Comparison of ENCODE assay signal across 8 cellular contexts in genomic region chr6:130019796-130020105, GRCh38. TPM values are rescaled to one million over a fixed set of nuclear protein-coding genes. Genes with fewer than 3 reads are reported as not detected.
DNase-seq lines count a peak whose midpoint lies in the region; ATAC-seq and TF ChIP-seq lines count a peak whose summit lies in the region.

No MANE protein-coding gene starts in this region.

- no peak overlapping the region for H3K14ac ChIP-seq in IMR-90 (replicated peaks; ENCODE audit: low read depth, low read length)

- peak overlapping the region; percentile 95 for H3K4me3 ChIP-seq in BLaER1
- peak overlapping the region; percentile 86 for H3K4me3 ChIP-seq in IMR-90 (ENCODE audit: insufficient read depth, low read depth, low read length)
- H3K4me3 ChIP-seq in naive thymus-derived CD4-positive, alpha-beta T cell (ENCODE audit: low read length), result peak overlapping the region; percentile 75

- no peak overlapping the region for H2BK20ac ChIP-seq in IMR-90 (ENCODE audit: low read depth, low read length)

- H3K4me2 ChIP-seq in BLaER1 (peak overlapping the region; percentile 66), IMR-90 (ENCODE audit: low read depth, low read length) (peak overlapping the region; percentile 85; the same call in 1 of the 2 replicates)

- POLR2A ChIA-PET in IMR-90 (lab: Charles Lee; ENCODE audit: unreplicated experiment), result no interaction called here
- POLR2A ChIA-PET in naive thymus-derived CD4-positive, alpha-beta T cell (lab: Charles Lee), result interaction anchor here (0.7 kb wide), 1 partner anchor 347 kb away, joined by 3 read pairs; no protein-coding TSS in a partner anchor

- H3K9ac ChIP-seq in BLaER1 (peak overlapping the region; percentile 89), IMR-90 (ENCODE audit: low read depth, low read length) (peak overlapping the region; percentile 62)

- DNase-seq in IMR-90, result no peak
- DNase-seq in naive thymus-derived CD4-positive, alpha-beta T cell, result peak in 3 of 9 donors; percentile 7 to 25 (median 16)
- no peak for DNase-seq in NCI-H1092 (lab: John Stamatoyannopoulos, UW)
- no peak for DNase-seq in mesenteric fat pad (ENCODE audit: low spot score)
- no peak for DNase-seq in ecto neural progenitor cell (ENCODE audit: low spot score)

- no peaks in the 10 kb centered on the region for H3K9me3 ChIP-seq in BLaER1
- no peaks in the 10 kb centered on the region for H3K9me3 ChIP-seq in IMR-90 (ENCODE audit: control insufficient read depth, insufficient read depth, low read length)
- no peaks in the 10 kb centered on the region for H3K9me3 ChIP-seq in naive thymus-derived CD4-positive, alpha-beta T cell (ENCODE audit: control insufficient read depth in 2 of 3, low read length in 3 of 3)

- no peak overlapping the region for H3K23ac ChIP-seq in IMR-90 (ENCODE audit: low read depth, low read length)

- TF ChIP-seq POLR2A in IMR-90 (IDR thresholded peaks at IDR 0.05; ENCODE audit: low read depth, low read length), result no peak

- H3K4ac ChIP-seq in IMR-90 (ENCODE audit: low read depth, low read length), result no peak overlapping the region

- no peak overlapping the region for H2BK15ac ChIP-seq in IMR-90 (ENCODE audit: low read depth, low read length)

- no peak for TF ChIP-seq CTCF in IMR-90 (conservative IDR thresholded peaks at IDR 0.05; ENCODE audit: low read depth, low read length)

- no peak overlapping the region for H4K8ac ChIP-seq in IMR-90 (ENCODE audit: low read depth in 2 of 2, low read length in 2 of 2)

- no peak overlapping the region for H3K18ac ChIP-seq in IMR-90 (ENCODE audit: low read depth, low read length)

- no peak overlapping the region for H4K91ac ChIP-seq in IMR-90 (ENCODE audit: insufficient read depth, low read depth, low read length)

- H2AK5ac ChIP-seq in IMR-90 (ENCODE audit: low read depth, low read length), result no peak overlapping the region

- H2BK5ac ChIP-seq in IMR-90 (ENCODE audit: low read depth, low read length, poor library complexity, severe bottlenecking), result peak overlapping the region; percentile 21

- TF ChIP-seq RAD21 in IMR-90 (IDR thresholded peaks at IDR 0.05; ENCODE audit: low read length), result no peak

- peak; percentile 2; the same call in 1 of the 2 replicates for ATAC-seq in IMR-90 (ENCODE audit: low read depth)
- no peak for ATAC-seq in naive thymus-derived CD4-positive, alpha-beta T cell
- no peak for ATAC-seq in HG02623 (IDR thresholded peaks at IDR 0.05; ENCODE audit: unreplicated experiment)

- no CpG with 5 or more reads among the region's 59 CpGs for WGBS in IMR-90 (ENCODE audit: extremely low coverage in 2 of 2, insufficient read length in 1 of 2), 2 experiments

- H3K9me3 Mint-ChIP-seq in dendritic cell treated with granulocyte-macrophage colony-stimulating factor and Interleukin-4, amounts not matched to agents 40 ng/mL and 50 ng/mL, for 4 days, result no peaks in the 10 kb centered on the region
- H3K9me3 Mint-ChIP-seq in naive thymus-derived CD4-positive, alpha-beta T cell, result peaks cover 0 to 6% (median 0%) of the 10 kb centered on the region in 11 donors

- no peaks in the 10 kb centered on the region for H3K27me3 ChIP-seq in BLaER1
- no peaks in the 10 kb centered on the region for H3K27me3 ChIP-seq in IMR-90 (ENCODE audit: control insufficient read depth, insufficient read depth, low read length)
- H3K27me3 ChIP-seq in naive thymus-derived CD4-positive, alpha-beta T cell (ENCODE audit: control insufficient read depth in 2 of 2, insufficient read depth in 2 of 2, low read length in 2 of 2), result no peaks in the 10 kb centered on the region

- H4K5ac ChIP-seq in IMR-90 (ENCODE audit: low read depth, low read length), result no peak overlapping the region

- H3K27ac ChIP-seq in BLaER1 (peak overlapping the region; percentile 91), IMR-90 (ENCODE audit: insufficient read depth, low read length) (peak overlapping the region; percentile 39)
- H3K27ac ChIP-seq in naive thymus-derived CD4-positive, alpha-beta T cell (ENCODE audit: low read depth, low read length), result peak overlapping the region; percentile 72

- H3K4me3 Mint-ChIP-seq in dendritic cell treated with granulocyte-macrophage colony-stimulating factor and Interleukin-4, amounts not matched to agents 40 ng/mL and 50 ng/mL, for 4 days, result peak overlapping the region; percentile 89
- H3K4me3 Mint-ChIP-seq in naive thymus-derived CD4-positive, alpha-beta T cell, result peak overlapping the region; percentile 86 to 100 (median 96)

- H3K27me3 Mint-ChIP-seq in dendritic cell treated with granulocyte-macrophage colony-stimulating factor and Interleukin-4, amounts not matched to agents 40 ng/mL and 50 ng/mL, for 4 days, result no peaks in the 10 kb centered on the region
- peaks cover 0 to 27% (median 0%) of the 10 kb centered on the region in 5 donors for H3K27me3 Mint-ChIP-seq in naive thymus-derived CD4-positive, alpha-beta T cell

- H4K20me1 ChIP-seq in BLaER1 (peaks cover 27% of the 10 kb centered on the region), IMR-90 (ENCODE audit: insufficient read depth, low read length) (no peaks in the 10 kb centered on the region)

- H3K4me1 ChIP-seq in BLaER1, result peaks cover 18% of the 10 kb centered on the region
- no peaks in the 10 kb centered on the region for H3K4me1 ChIP-seq in IMR-90 (ENCODE audit: control insufficient read depth, insufficient read depth, low read length)
- peaks cover 5 to 14% of the 10 kb centered on the region in 2 donors for H3K4me1 ChIP-seq in naive thymus-derived CD4-positive, alpha-beta T cell (ENCODE audit: control insufficient read depth in 2 of 2, insufficient read depth in 2 of 2, low read length in 2 of 2)

- H3K36me3 ChIP-seq in BLaER1 (peaks cover 14% of the 10 kb centered on the region), IMR-90 (ENCODE audit: control insufficient read depth, insufficient read depth, low read length) (no peaks in the 10 kb centered on the region)
- peaks cover 0 to 12% (median 0%) of the 10 kb centered on the region in 3 experiments for H3K36me3 ChIP-seq in naive thymus-derived CD4-positive, alpha-beta T cell (ENCODE audit: control insufficient read depth in 2 of 3, insufficient read depth in 3 of 3, low read length in 3 of 3)

- peak overlapping the region; percentile 71; the same call in 1 of the 2 replicates for H3K56ac ChIP-seq in IMR-90 (ENCODE audit: extremely low read depth, insufficient read depth, low read length)

- H3K4me1 Mint-ChIP-seq in dendritic cell treated with granulocyte-macrophage colony-stimulating factor and Interleukin-4, amounts not matched to agents 40 ng/mL and 50 ng/mL, for 4 days (ENCODE audit: low read depth), result peaks cover 10% of the 10 kb centered on the region
- peaks cover 9 to 42% (median 35%) of the 10 kb centered on the region in 7 donors for H3K4me1 Mint-ChIP-seq in naive thymus-derived CD4-positive, alpha-beta T cell

- intact Hi-C loops in IMR-90 (cut with micrococcal nuclease), result loop anchor here (2.0 to 5.0 kb wide), 2 partner anchors 253 to 347 kb away; no protein-coding TSS in a partner anchor
- intact Hi-C loops in dendritic cell treated with granulocyte-macrophage colony-stimulating factor and Interleukin-4, amounts not matched to agents 40 ng/mL and 50 ng/mL, for 4 days (cut with micrococcal nuclease), result loop anchor here (2.0 to 10.0 kb wide), 5 partner anchors 82 to 517 kb away; no protein-coding TSS in a partner anchor
- intact Hi-C loops in naive thymus-derived CD4-positive, alpha-beta T cell (cut with micrococcal nuclease), result loop anchor here (1.0 to 5.0 kb wide), 15 partner anchors 9 to 1608 kb away; partner anchors contain the start of genes MED23 (in 1 of the 2) and SAMD3 (in 1 of the 2)

- no TSS peak for BruUV-seq in IMR-90 (replicated peaks; lab: Mats Ljungman, UMichigan)

- CTCF ChIA-PET in IMR-90 (lab: Yijun Ruan, JAX), result no interaction called here
- CTCF ChIA-PET in naive thymus-derived CD4-positive, alpha-beta T cell (lab: Charles Lee), result interaction anchor here (1.0 kb wide), 1 partner anchor 422 kb away, joined by 5 read pairs; no protein-coding TSS in a partner anchor

- H3K9me1 ChIP-seq in IMR-90 (ENCODE audit: insufficient read depth, low read length), result no peaks in the 10 kb centered on the region

- H2AK9ac ChIP-seq in IMR-90 (replicated peaks; ENCODE audit: low read depth, low read length, poor library complexity), result peak overlapping the region; percentile 20

- H2BK120ac ChIP-seq in IMR-90 (ENCODE audit: low read depth, low read length), result no peak overlapping the region

- dilution Hi-C loops in IMR-90 (cut with HindIII; ENCODE audit: low sequenced_read_pairs, unreplicated experiment), result no loop called here

- in situ Hi-C loops in IMR-90 (cut with MboI; ENCODE audit: low sequenced_read_pairs), result loop anchor here (10.0 kb wide), 2 partner anchors 355 to 525 kb away; no protein-coding TSS in a partner anchor

- H3K79me1 ChIP-seq in IMR-90 (ENCODE audit: low read depth in 1 of 2, low read length in 2 of 2), result peaks cover 9 to 10% of the 10 kb centered on the region in 2 experiments; a peak in 3 of 4 replicates

- peak overlapping the region; percentile 79 for H3K27ac Mint-ChIP-seq in dendritic cell treated with granulocyte-macrophage colony-stimulating factor and Interleukin-4, amounts not matched to agents 40 ng/mL and 50 ng/mL, for 4 days
- peak overlapping the region in 8 of 9 donors; percentile 80 to 100 (median 92) for H3K27ac Mint-ChIP-seq in naive thymus-derived CD4-positive, alpha-beta T cell

- H2AFZ ChIP-seq in IMR-90 (replicated peaks; ENCODE audit: low read length, poor library complexity), result peak overlapping the region; percentile 96

- peaks cover 15% of the 10 kb centered on the region for H3K36me3 Mint-ChIP-seq in dendritic cell treated with granulocyte-macrophage colony-stimulating factor and Interleukin-4, amounts not matched to agents 40 ng/mL and 50 ng/mL, for 4 days (ENCODE audit: low read depth)
- peaks cover 0 to 16% (median 8%) of the 10 kb centered on the region in 5 donors for H3K36me3 Mint-ChIP-seq in naive thymus-derived CD4-positive, alpha-beta T cell

TF ChIP-seq in IMR-90, 13 proteins besides CTCF, POLR2A, EP300 and RAD21 (continues in another document):
- TF ChIP-seq, protein P1, sequence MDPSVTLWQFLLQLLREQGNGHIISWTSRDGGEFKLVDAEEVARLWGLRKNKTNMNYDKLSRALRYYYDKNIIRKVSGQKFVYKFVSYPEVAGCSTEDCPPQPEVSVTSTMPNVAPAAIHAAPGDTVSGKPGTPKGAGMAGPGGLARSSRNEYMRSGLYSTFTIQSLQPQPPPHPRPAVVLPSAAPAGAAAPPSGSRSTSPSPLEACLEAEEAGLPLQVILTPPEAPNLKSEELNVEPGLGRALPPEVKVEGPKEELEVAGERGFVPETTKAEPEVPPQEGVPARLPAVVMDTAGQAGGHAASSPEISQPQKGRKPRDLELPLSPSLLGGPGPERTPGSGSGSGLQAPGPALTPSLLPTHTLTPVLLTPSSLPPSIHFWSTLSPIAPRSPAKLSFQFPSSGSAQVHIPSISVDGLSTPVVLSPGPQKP (IDR thresholded peaks at IDR 0.05; ENCODE audit: borderline replicate concordance, low read depth, low read length), result no peak

RNA-seq across cellular contexts. Expression of gene L3MBTL3, which starts 1.4 kb away (rescaled TPM):
- total RNA-seq in IMR-90 (2012; rRNA removed), result 7.2 and 14.4 TPM in 2 replicates
- polyA plus RNA-seq in IMR-90 (2012; rRNA removed), result 8.4 and 10.9 TPM in 2 replicates
- 0.79 and 3.6 TPM in 2 replicates for polyA plus RNA-seq in IMR-90 (2012; cell fraction: cytosol; rRNA removed)
- 1.4 and 22.5 TPM in 2 replicates for polyA plus RNA-seq in IMR-90 (2012; cell fraction: nucleus; rRNA removed; ENCODE audit: low replicate concordance)
- total RNA-seq in naive thymus-derived CD4-positive, alpha-beta T cell, result 10 to 100 TPM; 15.0 to 47.5 (median 38.7) TPM
- polyA plus RNA-seq in naive thymus-derived CD4-positive, alpha-beta T cell, result 1 to 10 TPM; 4.8 to 5.5 TPM
- 9.9 TPM for total RNA-seq in mesenteric fat pad

Comparison
In these comparisons a context has a peak if more than half of its experiments do, and no peak if none do; other contexts are left out.
1. H3K27ac ChIP-seq: peak in every context shown above with its lines; median percentile 91 in BLaER1; 72 in naive thymus-derived CD4-positive, alpha-beta T cell; 39 in IMR-90.